ENCODE assay signal across 21 cellular contexts in genomic region chr14:99345472-99345871, GRCh38.
A peak's percentile ranks its signal among the peaks of the same experiment; 100 is the strongest.
DNase-seq lines count a peak whose midpoint lies in the region; ATAC-seq, FAIRE-seq and TF ChIP-seq lines count a peak whose summit lies in the region.
"Had no signal": no experiment of that assay in that cellular context is flagged by ENCODE, and none has a peak within 500 bp of the region (broad histone marks: within the 10 kb centered on the region; RNA-seq: fewer than 3 reads in every experiment).

No MANE protein-coding gene starts in this region.

- H3K27ac ChIP-seq in IMR-90 (ENCODE audit: insufficient read depth, low read length) (no peak overlapping the region), aorta (ENCODE audit: low read depth in 1 of 2, low read length in 2 of 2) (no peak overlapping the region), HepG2 (ENCODE audit: extremely low read length, insufficient read depth, low read length) (no peak overlapping the region)

- no peak overlapping the region for H3K23ac ChIP-seq in IMR-90 (ENCODE audit: low read depth, low read length)

- DNase-seq in IMR-90 (no peak), chondrocyte (ENCODE audit: low spot score) (peak; percentile 85), neural crest cell (ENCODE audit: low read depth, low spot score) (no peak), aorta (peak; percentile 9 to 27), glomerular visceral epithelial cell (ENCODE audit: extremely low spot score) (no peak), HepG2 (ENCODE audit: low spot score) (no peak)
- no peak for DNase-seq in NK-92 treated with Interleukin-12 subunit alpha and Interleukin-12 subunit beta, amount 100 ng/mL, for 24 hours (lab: John Stamatoyannopoulos, UW)
- DNase-seq: ACHN; BE2C; C1 segment of cervical spinal cord; Caco-2; CD4-positive, alpha-beta T cell; HCEC 1CT; HFFc6 had no signal

- TF ChIP-seq POLR2A in IMR-90 (IDR thresholded peaks at IDR 0.05; ENCODE audit: low read depth, low read length) (no peak), HepG2 (IDR thresholded peaks at IDR 0.05; ENCODE audit: insufficient read depth in 1 of 2, low read depth in 2 of 2, low read length in 2 of 2) (no peak)

- H4K20me1 ChIP-seq in IMR-90 (ENCODE audit: insufficient read depth, low read length): no peaks in the 10 kb centered on the region
- H4K20me1 ChIP-seq in HepG2 (ENCODE audit: insufficient read depth, low read length): no peaks in the 10 kb centered on the region

- ATAC-seq in IMR-90 (ENCODE audit: low read depth) (no peak), aorta (ENCODE audit: low FRiP score) (no peak), HepG2 (no peak)

- TF ChIP-seq CTCF in IMR-90 (conservative IDR thresholded peaks at IDR 0.05; ENCODE audit: low read depth, low read length): no peak
- no peak for TF ChIP-seq CTCF in chondrocyte (IDR thresholded peaks at IDR 0.05)
- TF ChIP-seq CTCF in neural crest cell (conservative IDR thresholded peaks at IDR 0.05): no peak
- TF ChIP-seq CTCF in HepG2 (CRISPR knock-in tag; IDR thresholded peaks at IDR 0.05): no peak

- H3K4me1 ChIP-seq in IMR-90 (ENCODE audit: control insufficient read depth, insufficient read depth, low read length) (no peaks in the 10 kb centered on the region), aorta (ENCODE audit: control insufficient read depth in 1 of 2, insufficient read depth in 2 of 2, low read length in 2 of 2) (no peaks in the 10 kb centered on the region), HepG2 (ENCODE audit: insufficient read depth, low read length) (peaks cover 16% of the 10 kb centered on the region)
- H3K4me1 ChIP-seq: BE2C had no signal

- intact Hi-C loops in IMR-90 (cut with micrococcal nuclease): no loop called here
- intact Hi-C loops in aorta (cut with DNase I): no loop called here
- intact Hi-C loops in HepG2 (cut with micrococcal nuclease; ENCODE audit: unreplicated experiment): no loop called here

- H2AK9ac ChIP-seq in IMR-90 (replicated peaks; ENCODE audit: low read depth, low read length, poor library complexity): no peak overlapping the region

- 61% methylated on average over 3 of the region's 7 CpGs; no CpG with 5 or more reads in 1 of the 2 experiments for WGBS in IMR-90 (ENCODE audit: extremely low coverage in 2 of 2, insufficient read length in 1 of 2), 2 experiments
- WGBS in aorta, 2 donors: 65 to 76% methylated on average over 7 of the region's 7 CpGs
- 36% methylated on average over 2 of the region's 7 CpGs for WGBS in HepG2 (ENCODE audit: low lambda C conversion rate)

- H3K56ac ChIP-seq in IMR-90 (ENCODE audit: extremely low read depth, insufficient read depth, low read length): no peak overlapping the region

- H3K9me1 ChIP-seq in IMR-90 (ENCODE audit: insufficient read depth, low read length): no peaks in the 10 kb centered on the region

- H4K91ac ChIP-seq in IMR-90 (ENCODE audit: insufficient read depth, low read depth, low read length): no peak overlapping the region

- H3K4ac ChIP-seq in IMR-90 (ENCODE audit: low read depth, low read length): no peak overlapping the region

- no peak overlapping the region for H2AK5ac ChIP-seq in IMR-90 (ENCODE audit: low read depth, low read length)

- H3K14ac ChIP-seq in IMR-90 (replicated peaks; ENCODE audit: low read depth, low read length): no peak overlapping the region

- BruUV-seq in IMR-90 (replicated peaks; lab: Mats Ljungman, UMichigan): no TSS peak
- BruUV-seq in HepG2 (replicated peaks; lab: Mats Ljungman, UMichigan): no TSS peak

- H2AFZ ChIP-seq in IMR-90 (replicated peaks; ENCODE audit: low read length, poor library complexity) (peak overlapping the region; percentile 32), HepG2 (ENCODE audit: low read length) (no peak overlapping the region)

- H3K9me3 Mint-ChIP-seq in chondrocyte (ENCODE audit: low read depth) (no peaks in the 10 kb centered on the region), neural crest cell (peaks cover 4% of the 10 kb centered on the region)
- H3K9me3 Mint-ChIP-seq: CD4-positive, alpha-beta T cell; HFFc6 had no signal

- no peak overlapping the region for H2BK20ac ChIP-seq in IMR-90 (ENCODE audit: low read depth, low read length)

- CTCF ChIA-PET in IMR-90 (lab: Yijun Ruan, JAX): no interaction called here
- CTCF ChIA-PET in HepG2 (lab: Yijun Ruan, JAX; ENCODE audit: low intra/inter-chr PET ratio, low total read pairs): no interaction called here

- no peak overlapping the region for H2BK15ac ChIP-seq in IMR-90 (ENCODE audit: low read depth, low read length)

- H3K36me3 ChIP-seq in IMR-90 (ENCODE audit: control insufficient read depth, insufficient read depth, low read length): no peaks in the 10 kb centered on the region
- no peaks in the 10 kb centered on the region for H3K36me3 ChIP-seq in aorta (ENCODE audit: control insufficient read depth in 1 of 2, insufficient read depth in 2 of 2, low read length in 1 of 2)
- H3K36me3 ChIP-seq in HepG2 (replicated peaks in 1 of 2; ENCODE audit: control insufficient read depth in 1 of 2, insufficient read depth in 2 of 2, low read length in 2 of 2): no peaks in the 10 kb centered on the region
- H3K36me3 ChIP-seq: BE2C had no signal

- H2BK120ac ChIP-seq in IMR-90 (ENCODE audit: low read depth, low read length): no peak overlapping the region

- H3K9me3 ChIP-seq in IMR-90 (ENCODE audit: control insufficient read depth, insufficient read depth, low read length): no peaks in the 10 kb centered on the region
- H3K9me3 ChIP-seq in aorta (ENCODE audit: control insufficient read depth, low read length): no peaks in the 10 kb centered on the region
- no peaks in the 10 kb centered on the region for H3K9me3 ChIP-seq in HepG2 (ENCODE audit: low read length)
- H3K9me3 ChIP-seq: BE2C, Caco-2 had no signal

- H3K4me3 Mint-ChIP-seq in chondrocyte (ENCODE audit: unreplicated experiment) (no peak overlapping the region), neural crest cell (no peak overlapping the region)
- H3K4me3 Mint-ChIP-seq: CD4-positive, alpha-beta T cell; HFFc6 had no signal

- H3K4me1 Mint-ChIP-seq in chondrocyte (ENCODE audit: low read depth) (peaks cover 6% of the 10 kb centered on the region), neural crest cell (no peaks in the 10 kb centered on the region)

- no peak for TF ChIP-seq EP300 in HepG2 (IDR thresholded peaks at IDR 0.05; ENCODE audit: low read depth in 2 of 2, low read length in 2 of 2)
- no peak for TF ChIP-seq EP300 in HepG2 (CRISPR knock-in tag; IDR thresholded peaks at IDR 0.05; ENCODE audit: borderline replicate concordance)

- H3K27me3 Mint-ChIP-seq in chondrocyte (ENCODE audit: low read depth) (peaks cover 28% of the 10 kb centered on the region), neural crest cell (ENCODE audit: low read depth) (peaks cover 4% of the 10 kb centered on the region)

- TF ChIP-seq RAD21 in IMR-90 (IDR thresholded peaks at IDR 0.05; ENCODE audit: low read length): no peak
- TF ChIP-seq RAD21 in HepG2 (CRISPR knock-in tag; IDR thresholded peaks at IDR 0.05): no peak

- H3K9ac ChIP-seq in IMR-90 (ENCODE audit: low read depth, low read length) (no peak overlapping the region), HepG2 (ENCODE audit: insufficient read depth, low read depth, low read length) (no peak overlapping the region)

- no peak overlapping the region for H4K5ac ChIP-seq in IMR-90 (ENCODE audit: low read depth, low read length)

- H3K4me2 ChIP-seq in IMR-90 (ENCODE audit: low read depth, low read length) (no peak overlapping the region), HepG2 (ENCODE audit: low read depth, low read length) (no peak overlapping the region)

- POLR2A ChIA-PET in IMR-90 (lab: Charles Lee; ENCODE audit: unreplicated experiment) (no interaction called here), HepG2 (lab: Yijun Ruan, JAX) (no interaction called here)

- H2BK5ac ChIP-seq in IMR-90 (ENCODE audit: low read depth, low read length, poor library complexity, severe bottlenecking): no peak overlapping the region

- H3K18ac ChIP-seq in IMR-90 (ENCODE audit: low read depth, low read length): no peak overlapping the region

- H3K79me2 ChIP-seq in HepG2 (ENCODE audit: insufficient read depth, low read length): no peaks in the 10 kb centered on the region

- H3K4me3 ChIP-seq in IMR-90 (ENCODE audit: insufficient read depth, low read depth, low read length) (no peak overlapping the region), aorta (ENCODE audit: low read length in 2 of 2) (no peak overlapping the region), HepG2 (replicated peaks in 1 of 3; ENCODE audit: insufficient read depth in 1 of 3, low read depth in 2 of 3, low read length in 3 of 3) (no peak overlapping the region)

- no peak overlapping the region for H4K8ac ChIP-seq in IMR-90 (ENCODE audit: low read depth in 2 of 2, low read length in 2 of 2)

- H3K27ac Mint-ChIP-seq in chondrocyte (ENCODE audit: unreplicated experiment): no peak overlapping the region
- H3K27ac Mint-ChIP-seq in neural crest cell (ENCODE audit: unreplicated experiment): peak overlapping the region; percentile 47
- H3K27ac Mint-ChIP-seq: CD4-positive, alpha-beta T cell; HFFc6 had no signal

- H3K36me3 Mint-ChIP-seq in chondrocyte (ENCODE audit: low read depth) (peaks cover 2% of the 10 kb centered on the region), neural crest cell (ENCODE audit: low read depth) (no peaks in the 10 kb centered on the region)

- no peaks in the 10 kb centered on the region; the same call in none of the 2 replicates for H3K27me3 ChIP-seq in IMR-90 (ENCODE audit: control insufficient read depth, insufficient read depth, low read length)
- H3K27me3 ChIP-seq in aorta (ENCODE audit: control insufficient read depth in 1 of 2, insufficient read depth in 2 of 2, low read length in 1 of 2): no peaks in the 10 kb centered on the region
- peaks cover 0 to 46% of the 10 kb centered on the region in 2 experiments; a peak in 3 of 5 replicates for H3K27me3 ChIP-seq in HepG2 (ENCODE audit: control insufficient read depth in 1 of 2, insufficient read depth in 2 of 2, low read length in 2 of 2)

- in situ Hi-C loops in IMR-90 (cut with MboI; ENCODE audit: low sequenced_read_pairs) (no loop called here), HepG2 (cut with HindIII; ENCODE audit: extremely low pct_ligation_motif_present, low pct_unique_long_range_greater_than_20kb) (no loop called here)

- dilution Hi-C loops in IMR-90 (cut with HindIII; ENCODE audit: low sequenced_read_pairs, unreplicated experiment): no loop called here

- no peaks in the 10 kb centered on the region for H3K79me1 ChIP-seq in IMR-90 (ENCODE audit: low read depth in 1 of 2, low read length in 2 of 2)

- no peak for FAIRE-seq in HepG2 (lab: Jason Lieb, UNC)
- FAIRE-seq: A204.1, D721Med, G401.6, GM12891, GM19239, H54, HTR-8/SVneo had no signal

TF ChIP-seq in IMR-90, 13 proteins besides CTCF, POLR2A, EP300 and RAD21 (continues in another document):
- TF ChIP-seq NFE2L2 (IDR thresholded peaks at IDR 0.05; ENCODE audit: low read depth, low read length): no peak
- TF ChIP-seq MAZ (IDR thresholded peaks at IDR 0.05; ENCODE audit: borderline replicate concordance, low read depth, low read length): no peak
- no peak for TF ChIP-seq MXI1 (IDR thresholded peaks at IDR 0.05; ENCODE audit: borderline replicate concordance, low read depth, low read length)

TF ChIP-seq in HepG2, 621 proteins besides CTCF, POLR2A, EP300 and RAD21 (continues in another document):
- TF ChIP-seq FLYWCH1 (CRISPR knock-in tag; IDR thresholded peaks at IDR 0.05) (no peak), ZC3H4 (CRISPR knock-in tag; IDR thresholded peaks at IDR 0.05; ENCODE audit: borderline replicate concordance) (no peak), JUND (CRISPR knock-in tag; IDR thresholded peaks at IDR 0.05) (no peak), HNRNPH1 (optimal IDR thresholded peaks at IDR 0.05; ENCODE audit: low read depth, low read length) (no peak), MED1 (CRISPR knock-in tag; IDR thresholded peaks at IDR 0.05) (no peak)

Comparison
In these comparisons a context has a peak if more than half of its experiments do, and no peak if none do; other contexts are left out.
1. DNase-seq: peak in chondrocyte (single experiment) and aorta (2 of 2); none in IMR-90 (single experiment), neural crest cell (single experiment), glomerular visceral epithelial cell (single experiment), HepG2 (single experiment) and NK-92 treated with Interleukin-12 subunit alpha and Interleukin-12 subunit beta, amount 100 ng/mL, for 24 hours (single experiment).